In genomic region chr4:122842984-122843531, GRCh38 we compare ENCODE assay signal across 1 cellular context.
TF ChIP-seq lines count a peak whose summit lies in the region.

No MANE protein-coding gene starts in this region.

TF ChIP-seq in HEK293, 187 proteins besides CTCF, POLR2A, EP300 and RAD21 (continued from another document and continues in another):
- TF ChIP-seq ZNF76 (tag by site-specific recombination; IDR thresholded peaks at IDR 0.05; ENCODE audit: borderline replicate concordance, low read depth) (no peak), ZNF843 (tag by site-specific recombination; IDR thresholded peaks at IDR 0.05) (peak; percentile 95), ZNF473 (tag by site-specific recombination; IDR thresholded peaks at IDR 0.05) (no peak), ZNF350 (tag by site-specific recombination; IDR thresholded peaks at IDR 0.05) (no peak), ZNF324 (tag by site-specific recombination; IDR thresholded peaks at IDR 0.05) (peak; percentile 25; the same call in 1 of the 2 replicates), ZNF311 (tag by site-specific recombination; IDR thresholded peaks at IDR 0.05; ENCODE audit: borderline replicate concordance) (no peak), ZNF585B (tag by site-specific recombination; IDR thresholded peaks at IDR 0.05) (no peak), ZNF239 (tag by site-specific recombination; IDR thresholded peaks at IDR 0.05) (no peak), GLIS1 (tag by site-specific recombination; IDR thresholded peaks at IDR 0.05) (peak; percentile 71), ZBTB1 (tag by site-specific recombination; IDR thresholded peaks at IDR 0.05) (no peak), ZFP37 (tag by site-specific recombination; IDR thresholded peaks at IDR 0.05) (no peak), ZNF701 (tag by site-specific recombination; IDR thresholded peaks at IDR 0.05) (no peak), ZNF837 (tag by site-specific recombination; IDR thresholded peaks at IDR 0.05) (no peak), ZNF658 (tag by site-specific recombination; IDR thresholded peaks at IDR 0.05) (no peak), ZNF132 (tag by site-specific recombination; IDR thresholded peaks at IDR 0.05; ENCODE audit: borderline replicate concordance) (no peak), ZNF223 (tag by site-specific recombination; IDR thresholded peaks at IDR 0.05) (no peak), ZNF530 (tag by site-specific recombination; IDR thresholded peaks at IDR 0.05; ENCODE audit: low read depth) (no peak), ZNF274 (IDR thresholded peaks at IDR 0.05; ENCODE audit: low read length) (no peak), ZNF274 (tag by site-specific recombination; IDR thresholded peaks at IDR 0.05; ENCODE audit: borderline replicate concordance) (no peak), ZNF433 (tag by site-specific recombination; IDR thresholded peaks at IDR 0.05; ENCODE audit: low read depth) (no peak), KLF16 (tag by site-specific recombination; IDR thresholded peaks at IDR 0.05) (peak; percentile 23; the same call in 1 of the 2 replicates), ZNF302 (tag by site-specific recombination; IDR thresholded peaks at IDR 0.05; ENCODE audit: low read depth) (no peak), GLI4 (tag by site-specific recombination; IDR thresholded peaks at IDR 0.05) (no peak), ZNF354C (tag by site-specific recombination; IDR thresholded peaks at IDR 0.05; ENCODE audit: borderline replicate concordance, low read depth) (no peak), OSR2 (tag by site-specific recombination; IDR thresholded peaks at IDR 0.05) (peak; percentile 93), ZNF19 (tag by site-specific recombination; IDR thresholded peaks at IDR 0.05; ENCODE audit: low read depth) (no peak), ZFHX2 (tag by site-specific recombination; conservative IDR thresholded peaks at IDR 0.05) (no peak), ZNF571 (tag by site-specific recombination; IDR thresholded peaks at IDR 0.05) (no peak), ZNF391 (tag by site-specific recombination; IDR thresholded peaks at IDR 0.05; ENCODE audit: borderline replicate concordance, low read depth) (peak; percentile 53; the same call in 1 of the 2 replicates), ZNF112 (tag by site-specific recombination; IDR thresholded peaks at IDR 0.05) (no peak), ZSCAN23 (tag by site-specific recombination; IDR thresholded peaks at IDR 0.05) (peak; percentile 81; the same call in 1 of the 2 replicates), ZNF138 (tag by site-specific recombination; IDR thresholded peaks at IDR 0.05; ENCODE audit: borderline replicate concordance) (no peak), ZNF596 (tag by site-specific recombination; IDR thresholded peaks at IDR 0.05) (no peak), PRDM2 (tag by site-specific recombination; IDR thresholded peaks at IDR 0.05; ENCODE audit: borderline replicate concordance) (no peak), YY2 (tag by site-specific recombination; IDR thresholded peaks at IDR 0.05) (no peak), ZNF157 (tag by site-specific recombination; IDR thresholded peaks at IDR 0.05) (no peak), ZSCAN30 (tag by site-specific recombination; IDR thresholded peaks at IDR 0.05) (peak; percentile 47; the same call in 1 of the 2 replicates)
- TF ChIP-seq, protein P1, sequence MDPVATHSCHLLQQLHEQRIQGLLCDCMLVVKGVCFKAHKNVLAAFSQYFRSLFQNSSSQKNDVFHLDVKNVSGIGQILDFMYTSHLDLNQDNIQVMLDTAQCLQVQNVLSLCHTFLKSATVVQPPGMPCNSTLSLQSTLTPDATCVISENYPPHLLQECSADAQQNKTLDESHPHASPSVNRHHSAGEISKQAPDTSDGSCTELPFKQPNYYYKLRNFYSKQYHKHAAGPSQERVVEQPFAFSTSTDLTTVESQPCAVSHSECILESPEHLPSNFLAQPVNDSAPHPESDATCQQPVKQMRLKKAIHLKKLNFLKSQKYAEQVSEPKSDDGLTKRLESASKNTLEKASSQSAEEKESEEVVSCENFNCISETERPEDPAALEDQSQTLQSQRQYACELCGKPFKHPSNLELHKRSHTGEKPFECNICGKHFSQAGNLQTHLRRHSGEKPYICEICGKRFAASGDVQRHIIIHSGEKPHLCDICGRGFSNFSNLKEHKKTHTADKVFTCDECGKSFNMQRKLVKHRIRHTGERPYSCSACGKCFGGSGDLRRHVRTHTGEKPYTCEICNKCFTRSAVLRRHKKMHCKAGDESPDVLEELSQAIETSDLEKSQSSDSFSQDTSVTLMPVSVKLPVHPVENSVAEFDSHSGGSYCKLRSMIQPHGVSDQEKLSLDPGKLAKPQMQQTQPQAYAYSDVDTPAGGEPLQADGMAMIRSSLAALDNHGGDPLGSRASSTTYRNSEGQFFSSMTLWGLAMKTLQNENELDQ (tag by site-specific recombination; IDR thresholded peaks at IDR 0.05; ENCODE audit: low read depth) = no peak
- TF ChIP-seq, protein P2, sequence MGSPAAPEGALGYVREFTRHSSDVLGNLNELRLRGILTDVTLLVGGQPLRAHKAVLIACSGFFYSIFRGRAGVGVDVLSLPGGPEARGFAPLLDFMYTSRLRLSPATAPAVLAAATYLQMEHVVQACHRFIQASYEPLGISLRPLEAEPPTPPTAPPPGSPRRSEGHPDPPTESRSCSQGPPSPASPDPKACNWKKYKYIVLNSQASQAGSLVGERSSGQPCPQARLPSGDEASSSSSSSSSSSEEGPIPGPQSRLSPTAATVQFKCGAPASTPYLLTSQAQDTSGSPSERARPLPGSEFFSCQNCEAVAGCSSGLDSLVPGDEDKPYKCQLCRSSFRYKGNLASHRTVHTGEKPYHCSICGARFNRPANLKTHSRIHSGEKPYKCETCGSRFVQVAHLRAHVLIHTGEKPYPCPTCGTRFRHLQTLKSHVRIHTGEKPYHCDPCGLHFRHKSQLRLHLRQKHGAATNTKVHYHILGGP (tag by site-specific recombination; IDR thresholded peaks at IDR 0.05) = peak; percentile 17; the same call in 1 of the 2 replicates
- TF ChIP-seq, protein P3, sequence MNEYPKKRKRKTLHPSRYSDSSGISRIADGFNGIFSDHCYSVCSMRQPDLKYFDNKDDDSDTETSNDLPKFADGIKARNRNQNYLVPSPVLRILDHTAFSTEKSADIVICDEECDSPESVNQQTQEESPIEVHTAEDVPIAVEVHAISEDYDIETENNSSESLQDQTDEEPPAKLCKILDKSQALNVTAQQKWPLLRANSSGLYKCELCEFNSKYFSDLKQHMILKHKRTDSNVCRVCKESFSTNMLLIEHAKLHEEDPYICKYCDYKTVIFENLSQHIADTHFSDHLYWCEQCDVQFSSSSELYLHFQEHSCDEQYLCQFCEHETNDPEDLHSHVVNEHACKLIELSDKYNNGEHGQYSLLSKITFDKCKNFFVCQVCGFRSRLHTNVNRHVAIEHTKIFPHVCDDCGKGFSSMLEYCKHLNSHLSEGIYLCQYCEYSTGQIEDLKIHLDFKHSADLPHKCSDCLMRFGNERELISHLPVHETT (tag by site-specific recombination; IDR thresholded peaks at IDR 0.05) = 0 out of 2 replicates have a peak, but pooled peaks have one; percentile 45
- TF ChIP-seq, protein P4, sequence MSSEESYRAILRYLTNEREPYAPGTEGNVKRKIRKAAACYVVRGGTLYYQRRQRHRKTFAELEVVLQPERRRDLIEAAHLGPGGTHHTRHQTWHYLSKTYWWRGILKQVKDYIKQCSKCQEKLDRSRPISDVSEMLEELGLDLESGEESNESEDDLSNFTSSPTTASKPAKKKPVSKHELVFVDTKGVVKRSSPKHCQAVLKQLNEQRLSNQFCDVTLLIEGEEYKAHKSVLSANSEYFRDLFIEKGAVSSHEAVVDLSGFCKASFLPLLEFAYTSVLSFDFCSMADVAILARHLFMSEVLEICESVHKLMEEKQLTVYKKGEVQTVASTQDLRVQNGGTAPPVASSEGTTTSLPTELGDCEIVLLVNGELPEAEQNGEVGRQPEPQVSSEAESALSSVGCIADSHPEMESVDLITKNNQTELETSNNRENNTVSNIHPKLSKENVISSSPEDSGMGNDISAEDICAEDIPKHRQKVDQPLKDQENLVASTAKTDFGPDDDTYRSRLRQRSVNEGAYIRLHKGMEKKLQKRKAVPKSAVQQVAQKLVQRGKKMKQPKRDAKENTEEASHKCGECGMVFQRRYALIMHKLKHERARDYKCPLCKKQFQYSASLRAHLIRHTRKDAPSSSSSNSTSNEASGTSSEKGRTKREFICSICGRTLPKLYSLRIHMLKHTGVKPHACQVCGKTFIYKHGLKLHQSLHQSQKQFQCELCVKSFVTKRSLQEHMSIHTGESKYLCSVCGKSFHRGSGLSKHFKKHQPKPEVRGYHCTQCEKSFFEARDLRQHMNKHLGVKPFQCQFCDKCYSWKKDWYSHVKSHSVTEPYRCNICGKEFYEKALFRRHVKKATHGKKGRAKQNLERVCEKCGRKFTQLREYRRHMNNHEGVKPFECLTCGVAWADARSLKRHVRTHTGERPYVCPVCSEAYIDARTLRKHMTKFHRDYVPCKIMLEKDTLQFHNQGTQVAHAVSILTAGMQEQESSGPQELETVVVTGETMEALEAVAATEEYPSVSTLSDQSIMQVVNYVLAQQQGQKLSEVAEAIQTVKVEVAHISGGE (tag by site-specific recombination; conservative IDR thresholded peaks at IDR 0.05; ENCODE audit: low read depth) = no peak
- TF ChIP-seq, protein P5, sequence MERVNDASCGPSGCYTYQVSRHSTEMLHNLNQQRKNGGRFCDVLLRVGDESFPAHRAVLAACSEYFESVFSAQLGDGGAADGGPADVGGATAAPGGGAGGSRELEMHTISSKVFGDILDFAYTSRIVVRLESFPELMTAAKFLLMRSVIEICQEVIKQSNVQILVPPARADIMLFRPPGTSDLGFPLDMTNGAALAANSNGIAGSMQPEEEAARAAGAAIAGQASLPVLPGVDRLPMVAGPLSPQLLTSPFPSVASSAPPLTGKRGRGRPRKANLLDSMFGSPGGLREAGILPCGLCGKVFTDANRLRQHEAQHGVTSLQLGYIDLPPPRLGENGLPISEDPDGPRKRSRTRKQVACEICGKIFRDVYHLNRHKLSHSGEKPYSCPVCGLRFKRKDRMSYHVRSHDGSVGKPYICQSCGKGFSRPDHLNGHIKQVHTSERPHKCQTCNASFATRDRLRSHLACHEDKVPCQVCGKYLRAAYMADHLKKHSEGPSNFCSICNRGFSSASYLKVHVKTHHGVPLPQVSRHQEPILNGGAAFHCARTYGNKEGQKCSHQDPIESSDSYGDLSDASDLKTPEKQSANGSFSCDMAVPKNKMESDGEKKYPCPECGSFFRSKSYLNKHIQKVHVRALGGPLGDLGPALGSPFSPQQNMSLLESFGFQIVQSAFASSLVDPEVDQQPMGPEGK (tag by site-specific recombination; IDR thresholded peaks at IDR 0.05) = peak; percentile 61; the same call in 1 of the 2 replicates
- TF ChIP-seq, protein P6, sequence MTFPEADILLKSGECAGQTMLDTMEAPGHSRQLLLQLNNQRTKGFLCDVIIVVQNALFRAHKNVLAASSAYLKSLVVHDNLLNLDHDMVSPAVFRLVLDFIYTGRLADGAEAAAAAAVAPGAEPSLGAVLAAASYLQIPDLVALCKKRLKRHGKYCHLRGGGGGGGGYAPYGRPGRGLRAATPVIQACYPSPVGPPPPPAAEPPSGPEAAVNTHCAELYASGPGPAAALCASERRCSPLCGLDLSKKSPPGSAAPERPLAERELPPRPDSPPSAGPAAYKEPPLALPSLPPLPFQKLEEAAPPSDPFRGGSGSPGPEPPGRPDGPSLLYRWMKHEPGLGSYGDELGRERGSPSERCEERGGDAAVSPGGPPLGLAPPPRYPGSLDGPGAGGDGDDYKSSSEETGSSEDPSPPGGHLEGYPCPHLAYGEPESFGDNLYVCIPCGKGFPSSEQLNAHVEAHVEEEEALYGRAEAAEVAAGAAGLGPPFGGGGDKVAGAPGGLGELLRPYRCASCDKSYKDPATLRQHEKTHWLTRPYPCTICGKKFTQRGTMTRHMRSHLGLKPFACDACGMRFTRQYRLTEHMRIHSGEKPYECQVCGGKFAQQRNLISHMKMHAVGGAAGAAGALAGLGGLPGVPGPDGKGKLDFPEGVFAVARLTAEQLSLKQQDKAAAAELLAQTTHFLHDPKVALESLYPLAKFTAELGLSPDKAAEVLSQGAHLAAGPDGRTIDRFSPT (tag by site-specific recombination; IDR thresholded peaks at IDR 0.05) = peak; percentile 73; the same call in 1 of the 2 replicates
- TF ChIP-seq, protein P7, sequence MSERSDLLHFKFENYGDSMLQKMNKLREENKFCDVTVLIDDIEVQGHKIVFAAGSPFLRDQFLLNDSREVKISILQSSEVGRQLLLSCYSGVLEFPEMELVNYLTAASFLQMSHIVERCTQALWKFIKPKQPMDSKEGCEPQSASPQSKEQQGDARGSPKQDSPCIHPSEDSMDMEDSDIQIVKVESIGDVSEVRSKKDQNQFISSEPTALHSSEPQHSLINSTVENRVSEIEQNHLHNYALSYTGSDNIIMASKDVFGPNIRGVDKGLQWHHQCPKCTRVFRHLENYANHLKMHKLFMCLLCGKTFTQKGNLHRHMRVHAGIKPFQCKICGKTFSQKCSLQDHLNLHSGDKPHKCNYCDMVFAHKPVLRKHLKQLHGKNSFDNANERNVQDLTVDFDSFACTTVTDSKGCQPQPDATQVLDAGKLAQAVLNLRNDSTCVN (tag by site-specific recombination; optimal IDR thresholded peaks at IDR 0.05) = no peak
